In the genomic region with DNA sequence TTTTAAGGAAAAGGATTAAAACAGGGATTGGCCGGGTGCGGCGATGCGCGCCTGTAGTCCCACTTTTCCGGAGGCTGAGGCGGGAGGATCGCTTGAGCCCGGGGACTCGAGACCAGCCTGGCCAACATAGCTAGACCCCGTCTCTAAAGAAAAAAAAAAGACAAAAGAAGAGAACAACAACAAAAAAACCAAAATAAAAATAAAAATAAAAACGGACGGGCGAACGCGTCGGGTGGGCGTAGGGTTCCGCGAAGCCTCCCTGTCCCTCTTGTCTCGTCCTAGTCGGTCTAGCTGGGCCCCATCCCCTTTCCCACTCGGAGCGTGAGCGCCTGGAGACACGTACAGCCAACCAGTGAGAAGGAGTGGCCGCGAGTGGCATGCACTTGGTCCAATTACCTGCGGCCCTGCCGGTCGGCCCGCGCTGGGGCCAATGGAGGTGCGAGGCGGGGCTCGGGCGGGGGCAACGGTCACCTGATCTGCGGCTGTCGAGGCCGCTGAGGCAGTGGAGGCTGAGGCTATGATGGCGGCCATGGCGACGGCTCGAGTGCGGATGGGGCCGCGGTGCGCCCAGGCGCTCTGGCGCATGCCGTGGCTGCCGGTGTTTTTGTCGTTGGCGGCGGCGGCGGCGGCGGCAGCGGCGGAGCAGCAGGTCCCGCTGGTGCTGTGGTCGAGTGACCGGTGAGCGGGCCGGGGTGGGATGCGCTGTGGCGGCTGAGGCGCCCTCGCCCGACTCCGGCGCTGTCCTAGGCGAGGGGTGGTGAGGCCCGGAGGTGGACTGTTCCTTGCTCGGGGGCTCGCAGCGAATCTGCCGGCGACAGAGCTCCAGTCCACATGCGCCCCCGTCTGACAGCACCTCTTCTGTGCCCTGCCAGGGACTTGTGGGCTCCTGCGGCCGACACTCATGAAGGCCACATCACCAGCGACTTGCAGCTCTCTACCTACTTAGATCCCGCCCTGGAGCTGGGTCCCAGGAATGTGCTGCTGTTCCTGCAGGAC, we compare ENCODE assay signal across 8 cellular contexts. TPM values are rescaled to one million over a fixed set of nuclear protein-coding genes. Genes with fewer than 3 reads are reported as not detected.
DNase-seq lines count a peak whose midpoint lies in the region; ATAC-seq, FAIRE-seq and TF ChIP-seq lines count a peak whose summit lies in the region.

Gene ATP6AP1, plus strand, starts transcription at position 502 of the 996 bp plus-strand sequence. Its CDS starts 16 bp downstream, at position 518.

- H3K27me3 ChIP-seq in psoas muscle (ENCODE audit: insufficient read depth in 3 of 3, low read length in 2 of 3): no peaks in the 10 kb centered on the region

- peak within 1 kb of the TSS; percentile 84 for H3K27ac Mint-ChIP-seq in T-helper 1 cell treated with Interleukin-12 subunit alpha and Interleukin-12 subunit beta and Interleukin-4 antibody, amounts not matched to agents 30 μg/mL and 1 μg/mL, for 36 hours

- peak; percentile 90 for ATAC-seq in HG02840 (IDR thresholded peaks at IDR 0.05; ENCODE audit: low FRiP score, unreplicated experiment)
- peak; percentile 99 for ATAC-seq in left ventricle myocardium superior
- ATAC-seq in psoas muscle: peak; percentile 98 to 99 (median 99)

- H3K4me3 Mint-ChIP-seq in T-helper 1 cell treated with Interleukin-12 subunit alpha and Interleukin-12 subunit beta and Interleukin-4 antibody, amounts not matched to agents 30 μg/mL and 1 μg/mL, for 36 hours: peak within 1 kb of the TSS; percentile 83

- DNase-seq in GM12892 (ENCODE audit: insufficient read length) (peak; percentile 85), NCI-H1436 treated with DMSO at 0.1 percent for 48 hours (lab: John Stamatoyannopoulos, UW) (peak; percentile 86), amygdala (lab: John Stamatoyannopoulos, UW) (peak in 55 of 56 donors; percentile 11 to 93 (median 81)), left ventricle myocardium superior (peak; percentile 95), psoas muscle (peak; percentile 94 to 96), urothelium cell line (ENCODE audit: low spot score) (peak; percentile 94)

- H3K27me3 Mint-ChIP-seq in T-helper 1 cell treated with Interleukin-12 subunit alpha and Interleukin-12 subunit beta and Interleukin-4 antibody, amounts not matched to agents 30 μg/mL and 1 μg/mL, for 36 hours (ENCODE audit: low read depth): no peaks in the 10 kb centered on the region

- intact Hi-C loops in left ventricle myocardium superior (cut with micrococcal nuclease) (no loop called here), psoas muscle (cut with DNase I) (no loop called here)

- H3K27ac ChIP-seq in psoas muscle: peak within 1 kb of the TSS; percentile 80

- peaks cover 8% of the 10 kb centered on the region for H3K36me3 Mint-ChIP-seq in T-helper 1 cell treated with Interleukin-12 subunit alpha and Interleukin-12 subunit beta and Interleukin-4 antibody, amounts not matched to agents 30 μg/mL and 1 μg/mL, for 36 hours (ENCODE audit: low read depth)

- H3K4me1 ChIP-seq in psoas muscle: no peaks in the 10 kb centered on the region

- peak; percentile 57; the same call in 1 of the 2 replicates for TF ChIP-seq POLR2A in GM12892 (IDR thresholded peaks at IDR 0.05; ENCODE audit: low read depth, low read length)

- H3K36me3 ChIP-seq in psoas muscle (ENCODE audit: insufficient read depth in 1 of 2, low read depth in 1 of 2): peaks cover 0 to 8% of the 10 kb centered on the region in 2 donors

- peaks cover 21% of the 10 kb centered on the region for H3K4me1 Mint-ChIP-seq in T-helper 1 cell treated with Interleukin-12 subunit alpha and Interleukin-12 subunit beta and Interleukin-4 antibody, amounts not matched to agents 30 μg/mL and 1 μg/mL, for 36 hours (ENCODE audit: low read depth)

- H3K9me3 Mint-ChIP-seq in T-helper 1 cell treated with Interleukin-12 subunit alpha and Interleukin-12 subunit beta and Interleukin-4 antibody, amounts not matched to agents 30 μg/mL and 1 μg/mL, for 36 hours: no peaks in the 10 kb centered on the region

- FAIRE-seq in GM12892 (lab: Jason Lieb, UNC): peak; percentile 94
- FAIRE-seq in urothelium cell line (lab: Jason Lieb, UNC): peak; percentile 87

- WGBS in psoas muscle, 3 donors: 7 to 40% (median 12%) methylated on average over 37 to 87 of the region's 87 CpGs

- H3K9me3 ChIP-seq in psoas muscle: no peaks in the 10 kb centered on the region

- no peak for TF ChIP-seq CTCF in psoas muscle (IDR thresholded peaks at IDR 0.05)

- H3K4me3 ChIP-seq in psoas muscle: peak within 1 kb of the TSS; percentile 81

RNA-seq across cellular contexts. Expression of gene ATP6AP1, which starts in this region (rescaled TPM):
- 23.5 TPM for polyA plus RNA-seq in GM12892 (2012; ENCODE audit: missing spikeins)
- total RNA-seq in left ventricle myocardium superior: 81.0 TPM
- total RNA-seq in psoas muscle: 10 to 100 TPM; 34.1 to 38.6 (median 34.5) TPM
- polyA plus RNA-seq in psoas muscle: 10 to 100 TPM; 28.3 to 37.1 (median 31.0) TPM

Comparison
In these comparisons a context has a peak if more than half of its experiments do, and no peak if none do; other contexts are left out.
1. Peak in every context shown above with its lines: DNase-seq, ATAC-seq, H3K4me3 ChIP-seq and H3K27ac ChIP-seq.